ENCODE assay signal across 20 cellular contexts in genomic region chr10:5737352-5737751, GRCh38. TPM values are rescaled to one million over a fixed set of nuclear protein-coding genes. Genes with fewer than 3 reads are reported as not detected.
DNase-seq lines count a peak whose midpoint lies in the region; ATAC-seq and TF ChIP-seq lines count a peak whose summit lies in the region.
"Had no signal": no experiment of that assay in that cellular context is flagged by ENCODE, and none has a peak within 500 bp of the region (broad histone marks: within the 10 kb centered on the region; RNA-seq: fewer than 3 reads in every experiment).

No MANE protein-coding gene starts in this region.

- H3K79me2 ChIP-seq in OCI-LY7 (ENCODE audit: insufficient read depth, low read depth, low read length) = peaks cover 72% of the 10 kb centered on the region; the same call in 1 of the 2 replicates

- intact Hi-C loops in natural killer cell (cut with micrococcal nuclease) = no loop called here
- intact Hi-C loops in OCI-LY7 (cut with micrococcal nuclease; ENCODE audit: unreplicated experiment) = loop anchor here (5.0 kb wide), 1 partner anchor 105 kb away; no protein-coding TSS in a partner anchor

- H3K4me2 ChIP-seq in OCI-LY7 (ENCODE audit: low read length) = no peak overlapping the region
- H3K4me2 ChIP-seq: smooth muscle cell had no signal

- peaks cover 9% of the 10 kb centered on the region for H3K36me3 Mint-ChIP-seq in natural killer cell
- H3K36me3 Mint-ChIP-seq in natural killer cell treated with Interleukin-12 subunit alpha and Interleukin-12 subunit beta and Interleukin-15 and Interleukin-18, amount 100 ng/mL, for 72 hours = peaks cover 21% of the 10 kb centered on the region

- no peak for DNase-seq in natural killer cell
- DNase-seq in natural killer cell treated with Interleukin-12 subunit alpha and Interleukin-12 subunit beta and Interleukin-15 and Interleukin-18, amount 100 ng/mL, for 72 hours (ENCODE audit: low spot score) = no peak
- peak; percentile 43 for DNase-seq in OCI-LY7 (ENCODE audit: low spot score)
- DNase-seq in iPS-NIHi11 (ENCODE audit: low spot score) = peak; percentile 49
- DNase-seq in EL = no peak
- DNase-seq in activated gamma-delta T cell treated with Interleukin-2 at 50 U/mL for 16 hours = no peak
- no peak for DNase-seq in HUDEP-2 (lab: John Stamatoyannopoulos, UW; ENCODE audit: unreplicated experiment in 76 of 76)
- DNase-seq: activated B cell treated with CpG ODN at 0.5 μM for 24 hours; activated CD8-positive, alpha-beta memory T cell treated with anti-CD3 and anti-CD28 coated beads, Interleukin-2, amount 10 ng/mL, durations not matched to agents 7 days and 5 days; activated naive CD4-positive, alpha-beta T cell treated with Interleukin-2 at 50 U/mL for 16 hours; heart right ventricle; MV-4-11; NCI-H2029 treated with DMSO at 0.1 percent for 48 hours; NCI-H774; pancreas; SW 1271 had no signal

- no peaks in the 10 kb centered on the region for H3K27me3 Mint-ChIP-seq in natural killer cell (ENCODE audit: low read depth in 2 of 2)
- no peaks in the 10 kb centered on the region for H3K27me3 Mint-ChIP-seq in natural killer cell treated with Interleukin-12 subunit alpha and Interleukin-12 subunit beta and Interleukin-15 and Interleukin-18, amount 100 ng/mL, for 72 hours
- H3K27me3 Mint-ChIP-seq: activated B cell treated with CpG ODN at 0.5 μM for 24 hours; activated CD8-positive, alpha-beta memory T cell treated with anti-CD3 and anti-CD28 coated beads, Interleukin-2, amount 10 ng/mL, durations not matched to agents 7 days and 5 days; stimulated activated naive CD8-positive, alpha-beta T cell treated with anti-CD3 and anti-CD28 coated beads, Interleukin-15, Interleukin-2, amounts not matched to agents 100 ng/mL and 50 ng/mL, for 24 hours had no signal

- H3K27ac Mint-ChIP-seq in natural killer cell = peak overlapping the region; percentile 18 to 45
- H3K27ac Mint-ChIP-seq in natural killer cell treated with Interleukin-12 subunit alpha and Interleukin-12 subunit beta and Interleukin-15 and Interleukin-18, amount 100 ng/mL, for 72 hours = peak overlapping the region in 1 of 2 donors; percentile 47
- H3K27ac Mint-ChIP-seq: activated B cell treated with CpG ODN at 0.5 μM for 24 hours; activated CD8-positive, alpha-beta memory T cell treated with anti-CD3 and anti-CD28 coated beads, Interleukin-2, amount 10 ng/mL, durations not matched to agents 7 days and 5 days had no signal

- no peak for ATAC-seq in natural killer cell
- ATAC-seq in natural killer cell treated with Interleukin-12 subunit alpha and Interleukin-12 subunit beta and Interleukin-15 and Interleukin-18, amount 100 ng/mL, for 72 hours = no peak
- no peak for ATAC-seq in GM21825 (IDR thresholded peaks at IDR 0.05; ENCODE audit: unreplicated experiment)
- ATAC-seq: activated CD8-positive, alpha-beta memory T cell treated with anti-CD3 and anti-CD28 coated beads, Interleukin-2, amount 10 ng/mL, durations not matched to agents 7 days and 5 days; heart right ventricle; pancreas had no signal

- H3K9me2 ChIP-seq in OCI-LY7 (ENCODE audit: insufficient read depth, low read length) = no peaks in the 10 kb centered on the region

- peaks cover 35% of the 10 kb centered on the region for H3K4me1 ChIP-seq in OCI-LY7 (ENCODE audit: insufficient read depth, low read length, poor library complexity, severe bottlenecking)
- H3K4me1 ChIP-seq: pancreas, vagina had no signal

- no peak overlapping the region for H3K4me3 ChIP-seq in OCI-LY7 (ENCODE audit: low read depth, low read length, poor library complexity, severe bottlenecking)
- H3K4me3 ChIP-seq: heart right ventricle, pancreas, smooth muscle cell, vagina had no signal

- POLR2A ChIA-PET in OCI-LY7 (lab: Charles Lee) = interaction anchor here (0.6 to 1.8 kb wide), 5 partner anchors 11 to 282 kb away, joined by 3 to 6 read pairs (median 4); no protein-coding TSS in a partner anchor

- CTCF ChIA-PET in OCI-LY7 (lab: Charles Lee; ENCODE audit: unreplicated experiment) = interaction anchor here (1.1 kb wide), 1 partner anchor 39 kb away, joined by 3 read pairs; no protein-coding TSS in a partner anchor

- no TSS peak for BruUV-seq in OCI-LY7 (replicated peaks; lab: Mats Ljungman, UMichigan)

- peaks cover 99% of the 10 kb centered on the region for H3K36me3 ChIP-seq in OCI-LY7 (ENCODE audit: insufficient read depth, low read length)

- H3K9me3 ChIP-seq in OCI-LY7 (ENCODE audit: low read length) = no peaks in the 10 kb centered on the region
- H3K9me3 ChIP-seq: heart right ventricle, pancreas, vagina had no signal

- peaks cover 4% of the 10 kb centered on the region; the same call in 1 of the 2 replicates for H4K20me1 ChIP-seq in OCI-LY7 (ENCODE audit: insufficient read depth, low read length)

- no peak for TF ChIP-seq CTCF in natural killer cell (IDR thresholded peaks at IDR 0.05)
- TF ChIP-seq CTCF in OCI-LY7 (conservative IDR thresholded peaks at IDR 0.05; ENCODE audit: low read length) = peak; percentile 70

- H3K4me1 Mint-ChIP-seq in natural killer cell = peaks cover 5% of the 10 kb centered on the region in 2 donors
- peaks cover 4 to 13% of the 10 kb centered on the region in 2 donors for H3K4me1 Mint-ChIP-seq in natural killer cell treated with Interleukin-12 subunit alpha and Interleukin-12 subunit beta and Interleukin-15 and Interleukin-18, amount 100 ng/mL, for 72 hours (ENCODE audit: low read depth in 2 of 2)

- no peak overlapping the region for H3K27ac ChIP-seq in OCI-LY7 (ENCODE audit: low read depth, low read length, poor library complexity, severe bottlenecking)
- H3K27ac ChIP-seq: heart right ventricle, pancreas, vagina had no signal

- no peaks in the 10 kb centered on the region for H3K9me3 Mint-ChIP-seq in natural killer cell
- H3K9me3 Mint-ChIP-seq in natural killer cell treated with Interleukin-12 subunit alpha and Interleukin-12 subunit beta and Interleukin-15 and Interleukin-18, amount 100 ng/mL, for 72 hours = no peaks in the 10 kb centered on the region
- H3K9me3 Mint-ChIP-seq: activated B cell treated with CpG ODN at 0.5 μM for 24 hours; stimulated activated naive CD8-positive, alpha-beta T cell treated with anti-CD3 and anti-CD28 coated beads, Interleukin-15, Interleukin-2, amounts not matched to agents 100 ng/mL and 50 ng/mL, for 24 hours had no signal

- H3K4me3 Mint-ChIP-seq in natural killer cell = no peak overlapping the region
- H3K4me3 Mint-ChIP-seq in natural killer cell treated with Interleukin-12 subunit alpha and Interleukin-12 subunit beta and Interleukin-15 and Interleukin-18, amount 100 ng/mL, for 72 hours = no peak overlapping the region
- H3K4me3 Mint-ChIP-seq: activated B cell treated with CpG ODN at 0.5 μM for 24 hours; activated CD8-positive, alpha-beta memory T cell treated with anti-CD3 and anti-CD28 coated beads, Interleukin-2, amount 10 ng/mL, durations not matched to agents 7 days and 5 days; stimulated activated naive CD8-positive, alpha-beta T cell treated with anti-CD3 and anti-CD28 coated beads, Interleukin-15, Interleukin-2, amounts not matched to agents 100 ng/mL and 50 ng/mL, for 24 hours had no signal

- no peak overlapping the region for H2AFZ ChIP-seq in OCI-LY7 (ENCODE audit: low read length)

RNA-seq across cellular contexts. Expression of gene TASOR2, which starts 52.7 kb away (rescaled TPM):
- total RNA-seq in natural killer cell (10 to 100 TPM; 64.4 to 88.7 (median 66.4) TPM), OCI-LY7 (2022) (116 and 127 TPM in 2 replicates)
- 100 to 1,000 TPM in 1 of 2 donors, 10 to 100 TPM in 1; 70.0 to 118 TPM for total RNA-seq in natural killer cell treated with Interleukin-12 subunit alpha and Interleukin-12 subunit beta and Interleukin-15 and Interleukin-18, amount 100 ng/mL, for 72 hours
- total RNA-seq in OCI-LY7 (2014; rRNA removed; shearing (Covaris generic)) = 103 and 113 TPM in 2 replicates

Comparison
In these comparisons a context has a peak if more than half of its experiments do, and no peak if none do; other contexts are left out.
1. DNase-seq: peak in OCI-LY7 (single experiment) and iPS-NIHi11 (single experiment); none in natural killer cell (single experiment), natural killer cell treated with Interleukin-12 subunit alpha and Interleukin-12 subunit beta and Interleukin-15 and Interleukin-18, amount 100 ng/mL, for 72 hours (single experiment), EL (single experiment), activated gamma-delta T cell treated with Interleukin-2 at 50 U/mL for 16 hours (single experiment) and HUDEP-2 (0 of 76).